ENCODE assay signal across 8 cellular contexts in the genomic region with DNA sequence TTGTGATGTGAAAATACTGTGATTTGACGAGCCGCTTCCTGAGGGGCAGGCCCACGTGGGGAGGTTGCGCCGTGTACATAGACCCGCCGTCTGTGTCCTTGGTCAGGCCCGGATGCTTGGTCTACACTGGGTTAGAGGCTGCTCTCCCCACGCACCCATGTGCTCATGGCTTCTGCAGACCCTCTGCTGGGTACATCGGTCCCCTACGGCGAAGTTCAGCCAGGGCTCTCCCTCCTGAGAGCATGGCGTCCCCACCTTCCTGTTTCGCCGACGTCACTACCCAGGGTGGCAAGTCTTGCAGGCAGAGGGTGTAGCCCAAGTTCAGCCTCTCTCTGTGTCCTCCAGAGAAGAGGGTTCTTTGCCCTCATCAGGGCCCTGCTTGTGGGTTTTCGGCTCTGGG. TPM values are rescaled to one million over a fixed set of nuclear protein-coding genes. Genes with fewer than 3 reads are reported as not detected.
"Had no signal": no experiment of that assay in that cellular context is flagged by ENCODE, and none has a peak within 500 bp of the region (broad histone marks: within the 10 kb centered on the region; RNA-seq: fewer than 3 reads in every experiment).

No MANE protein-coding gene starts in this region.

- H2AFZ ChIP-seq: GM23248 had no signal

- H3K4me3 ChIP-seq: GM23248 had no signal

- DNase-seq: GM23248, GOT3, H9, HCEC 1CT, IMR-90 had no signal

- FAIRE-seq: H54, HTR-8/SVneo had no signal

- H3K27ac ChIP-seq: GM23248 had no signal

- H3K9ac ChIP-seq: GM23248 had no signal

RNA-seq across cellular contexts. Expression of a gene that starts 11.0 kb away (rescaled TPM):
- total RNA-seq: HT-29 had no signal
